ENCODE assay signal across 14 cellular contexts in genomic region chr5:172602712-172603289, GRCh38. TPM values are rescaled to one million over a fixed set of nuclear protein-coding genes. Genes with fewer than 3 reads are reported as not detected.
A peak's percentile ranks its signal among the peaks of the same experiment; 100 is the strongest.
DNase-seq lines count a peak whose midpoint lies in the region; ATAC-seq, FAIRE-seq and TF ChIP-seq lines count a peak whose summit lies in the region.
"Had no signal": no experiment of that assay in that cellular context is flagged by ENCODE, and none has a peak within 500 bp of the region (broad histone marks: within the 10 kb centered on the region; RNA-seq: fewer than 3 reads in every experiment).

No MANE protein-coding gene starts in this region.

- peaks cover 3% of the 10 kb centered on the region for H3K9me3 ChIP-seq in astrocyte (ENCODE audit: insufficient read depth, low read depth, low read length)
- H3K9me3 ChIP-seq in heart left ventricle = peaks cover 0 to 14% (median 3%) of the 10 kb centered on the region in 12 donors
- no peaks in the 10 kb centered on the region for H3K9me3 ChIP-seq in testis

- peak in 3 of 4 donors; percentile 25 to 52 (median 33) for ATAC-seq in heart left ventricle
- no peak for ATAC-seq in activated CD4-positive, alpha-beta T cell treated with anti-CD3 and anti-CD28 coated beads for 36 hours
- ATAC-seq: left lobe of liver had no signal

- H3K27ac Mint-ChIP-seq in astrocyte (ENCODE audit: unreplicated experiment) (no peak overlapping the region), nephron progenitor cell (peak overlapping the region; percentile 36)
- no peak overlapping the region for H3K27ac Mint-ChIP-seq in activated CD4-positive, alpha-beta T cell treated with anti-CD3 and anti-CD28 coated beads for 36 hours
- H3K27ac Mint-ChIP-seq: WTC11 had no signal

- H3K79me2 ChIP-seq in astrocyte (ENCODE audit: insufficient read depth, low read length) = no peaks in the 10 kb centered on the region

- H2AFZ ChIP-seq in astrocyte (ENCODE audit: low read depth, low read length) = peak overlapping the region; percentile 56

- H3K27ac ChIP-seq in astrocyte (ENCODE audit: low read depth, low read length) = no peak overlapping the region
- peak overlapping the region; percentile 76 to 94 (median 83) for H3K27ac ChIP-seq in heart left ventricle
- peak overlapping the region; percentile 55 to 77 for H3K27ac ChIP-seq in testis
- H3K27ac ChIP-seq: C4-2B had no signal

- peaks cover 7% of the 10 kb centered on the region for H3K27me3 ChIP-seq in astrocyte (ENCODE audit: insufficient read depth, low read length)
- no peaks in the 10 kb centered on the region for H3K27me3 ChIP-seq in heart left ventricle
- no peaks in the 10 kb centered on the region for H3K27me3 ChIP-seq in testis

- intact Hi-C loops in heart left ventricle (cut with DNase I) = loop anchor here in 5 of 10 donors (5.0 to 10.0 kb wide), 4 partner anchors 40 to 94 kb away; partner anchors contain the start of gene NEURL1B (in 3 of the 5)
- intact Hi-C loops in testis (cut with DNase I; ENCODE audit: low total_unique reads) = no loop called here
- intact Hi-C loops in activated CD4-positive, alpha-beta T cell treated with anti-CD3 and anti-CD28 coated beads for 36 hours (cut with DNase I, micrococcal nuclease) = no loop called here

- H4K20me1 ChIP-seq in astrocyte (ENCODE audit: insufficient read depth, low read length) = no peaks in the 10 kb centered on the region

- H3K36me3 ChIP-seq in astrocyte (ENCODE audit: insufficient read depth, low read length) (no peaks in the 10 kb centered on the region), heart left ventricle (no peaks in the 10 kb centered on the region), testis (ENCODE audit: low read depth, missing control alignments) (no peaks in the 10 kb centered on the region)

- H3K4me3 Mint-ChIP-seq in astrocyte (ENCODE audit: unreplicated experiment) (no peak overlapping the region), nephron progenitor cell (no peak overlapping the region)
- H3K4me3 Mint-ChIP-seq in activated CD4-positive, alpha-beta T cell treated with anti-CD3 and anti-CD28 coated beads for 36 hours = no peak overlapping the region
- H3K4me3 Mint-ChIP-seq: WTC11 had no signal

- H3K4me1 ChIP-seq in astrocyte (ENCODE audit: insufficient read depth, low read length) (peaks cover 5% of the 10 kb centered on the region), heart left ventricle (peaks cover 0 to 73% (median 38%) of the 10 kb centered on the region in 12 donors), testis (peaks cover 11% of the 10 kb centered on the region)

- H3K4me1 Mint-ChIP-seq in astrocyte (ENCODE audit: low read depth, unreplicated experiment) (peaks cover 3% of the 10 kb centered on the region), nephron progenitor cell (peaks cover 39% of the 10 kb centered on the region)
- H3K4me1 Mint-ChIP-seq in activated CD4-positive, alpha-beta T cell treated with anti-CD3 and anti-CD28 coated beads for 36 hours = no peaks in the 10 kb centered on the region

- H3K36me3 Mint-ChIP-seq in astrocyte (ENCODE audit: low read depth, unreplicated experiment) = no peaks in the 10 kb centered on the region
- H3K36me3 Mint-ChIP-seq in nephron progenitor cell (ENCODE audit: low read depth) = no peaks in the 10 kb centered on the region
- H3K36me3 Mint-ChIP-seq in activated CD4-positive, alpha-beta T cell treated with anti-CD3 and anti-CD28 coated beads for 36 hours (ENCODE audit: low read depth) = no peaks in the 10 kb centered on the region

- peaks cover 17% of the 10 kb centered on the region for H3K9me3 Mint-ChIP-seq in astrocyte (ENCODE audit: unreplicated experiment)
- H3K9me3 Mint-ChIP-seq in nephron progenitor cell = peaks cover 9% of the 10 kb centered on the region
- peaks cover 2% of the 10 kb centered on the region for H3K9me3 Mint-ChIP-seq in activated CD4-positive, alpha-beta T cell treated with anti-CD3 and anti-CD28 coated beads for 36 hours (ENCODE audit: low read depth)

- peak overlapping the region; percentile 73 for H3K4me2 ChIP-seq in astrocyte (ENCODE audit: low read length)

- H3K27me3 Mint-ChIP-seq in astrocyte (ENCODE audit: low read depth, unreplicated experiment) (peaks cover 10% of the 10 kb centered on the region), nephron progenitor cell (ENCODE audit: low read depth, poor library complexity) (peaks cover 7% of the 10 kb centered on the region)
- peaks cover 6% of the 10 kb centered on the region for H3K27me3 Mint-ChIP-seq in activated CD4-positive, alpha-beta T cell treated with anti-CD3 and anti-CD28 coated beads for 36 hours

- DNase-seq in astrocyte (ENCODE audit: low read depth) (no peak), heart left ventricle (peak in 1 of 5 donors; percentile 51), nephron progenitor cell (no peak), testis (no peak), NCI-H1417 treated with DMSO at 0.1 percent for 48 hours (lab: John Stamatoyannopoulos, UW) (no peak), NCI-H1105 (lab: John Stamatoyannopoulos, UW) (no peak)
- DNase-seq in activated CD4-positive, alpha-beta T cell treated with anti-CD3 and anti-CD28 coated beads for 36 hours = no peak
- no peak for DNase-seq in activated CD4-positive, alpha-beta T cell treated with anti-CD3 and anti-CD28 coated beads, Interleukin-2, amount 50 U/mL, for 4 hours
- DNase-seq: activated T-cell treated with anti-CD3 and anti-CD28 coated beads, Interleukin-2, amount 50 U/mL, for 48 hours; NCI-H1092; SHP77 had no signal

- POLR2A ChIA-PET in activated CD4-positive, alpha-beta T cell treated with anti-CD3 and anti-CD28 coated beads for 36 hours (lab: Charles Lee) = no interaction called here

- TF ChIP-seq POLR2A in heart left ventricle (IDR thresholded peaks at IDR 0.05) (no peak), testis (IDR thresholded peaks at IDR 0.05) (no peak)

- CTCF ChIA-PET in activated CD4-positive, alpha-beta T cell treated with anti-CD3 and anti-CD28 coated beads for 36 hours (lab: Charles Lee) = no interaction called here

- H3K4me3 ChIP-seq in astrocyte (ENCODE audit: insufficient read depth, low read depth, low read length) = no peak overlapping the region
- peak overlapping the region in 5 of 12 donors; percentile 14 to 29 (median 17) for H3K4me3 ChIP-seq in heart left ventricle
- H3K4me3 ChIP-seq in testis = no peak overlapping the region

- peak overlapping the region; percentile 14 for H3K9ac ChIP-seq in astrocyte (ENCODE audit: low read length)

- no peak for TF ChIP-seq CTCF in astrocyte (IDR thresholded peaks at IDR 0.05; ENCODE audit: insufficient read depth, low read depth, low read length)
- no peak for TF ChIP-seq CTCF in heart left ventricle (IDR thresholded peaks at IDR 0.05)
- no peak for TF ChIP-seq CTCF in nephron progenitor cell (IDR thresholded peaks at IDR 0.05)
- TF ChIP-seq CTCF in testis (IDR thresholded peaks at IDR 0.05) = no peak

- 45 to 55% (median 50%) methylated on average over 19 of the region's 19 CpGs for WGBS in heart left ventricle, 4 donors
- 47 to 64% methylated on average over 17 to 19 of the region's 19 CpGs for WGBS in testis, 2 donors

- no peak for FAIRE-seq in astrocyte (lab: Jason Lieb, UNC)

RNA-seq across cellular contexts. Expression of gene NEURL1B, which starts 38.3 kb away (rescaled TPM):
- 7.5 and 9.8 TPM in 2 replicates for total RNA-seq in astrocyte
- total RNA-seq in heart left ventricle = 10 to 100 TPM; 16.1 to 47.1 (median 25.8) TPM
- polyA plus RNA-seq in heart left ventricle = 10 to 100 TPM; 11.8 to 37.9 TPM
- 10 to 100 TPM; 15.8 to 18.1 TPM for total RNA-seq in testis
- 17.1 TPM for polyA plus RNA-seq in testis (ENCODE audit: insufficient read depth, low read depth, low replicate concordance)
- total RNA-seq in activated CD4-positive, alpha-beta T cell treated with anti-CD3 and anti-CD28 coated beads for 36 hours = under 1 TPM; 0.16 to 0.19 TPM
